Comparison of ENCODE assay signal across 9 cellular contexts in the genomic region with DNA sequence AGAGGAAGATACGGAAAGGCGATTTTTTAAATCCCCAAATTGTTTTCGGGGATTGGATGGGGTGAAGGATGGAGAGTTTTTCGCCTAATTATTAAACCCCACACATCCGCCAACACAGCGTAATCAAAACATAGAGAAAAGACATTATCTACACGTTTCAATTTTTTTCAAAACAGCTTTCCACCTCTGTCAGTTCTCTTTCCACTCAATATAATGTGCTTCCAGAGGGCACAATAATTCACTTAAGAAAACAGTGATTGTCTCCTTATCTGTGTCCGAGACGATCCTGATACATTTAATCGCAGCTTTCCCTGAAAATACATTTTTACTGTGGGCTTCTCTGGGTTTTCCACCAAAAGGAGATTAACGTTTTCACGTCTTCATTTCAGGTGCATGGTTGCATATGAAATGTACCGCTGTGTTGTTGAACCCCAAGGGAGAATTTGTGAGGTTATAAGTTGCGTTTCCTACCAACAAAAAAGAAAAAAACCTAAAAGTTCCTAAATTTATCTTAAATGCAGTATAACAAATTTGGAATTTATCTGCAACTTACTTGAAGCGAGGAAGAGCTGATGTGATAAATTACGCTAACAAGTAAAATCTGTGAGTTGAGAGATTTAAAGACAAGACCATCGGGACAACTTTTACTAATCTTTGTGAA. TPM values are rescaled to one million over a fixed set of nuclear protein-coding genes. Genes with fewer than 3 reads are reported as not detected.
DNase-seq lines count a peak whose midpoint lies in the region; ATAC-seq, FAIRE-seq and TF ChIP-seq lines count a peak whose summit lies in the region.
"Had no signal": no experiment of that assay in that cellular context is flagged by ENCODE, and none has a peak within 500 bp of the region (broad histone marks: within the 10 kb centered on the region; RNA-seq: fewer than 3 reads in every experiment).

No MANE protein-coding gene starts in this region.

- peaks cover 12% of the 10 kb centered on the region for H3K36me3 Mint-ChIP-seq in activated CD8-positive, alpha-beta memory T cell treated with anti-CD3 and anti-CD28 coated beads, Interleukin-2, amount 10 ng/mL, durations not matched to agents 7 days and 5 days
- H3K36me3 Mint-ChIP-seq in astrocyte (ENCODE audit: low read depth, unreplicated experiment), result no peaks in the 10 kb centered on the region

- peak overlapping the region; percentile 96 for H3K4me2 ChIP-seq in astrocyte (ENCODE audit: low read length)

- no peaks in the 10 kb centered on the region for H3K36me3 ChIP-seq in astrocyte (ENCODE audit: insufficient read depth, low read length)
- no peaks in the 10 kb centered on the region for H3K36me3 ChIP-seq in testis (ENCODE audit: low read depth, missing control alignments)

- peaks cover 47% of the 10 kb centered on the region for H3K4me1 Mint-ChIP-seq in activated CD8-positive, alpha-beta memory T cell treated with anti-CD3 and anti-CD28 coated beads, Interleukin-2, amount 10 ng/mL, durations not matched to agents 7 days and 5 days
- peaks cover 10% of the 10 kb centered on the region for H3K4me1 Mint-ChIP-seq in astrocyte (ENCODE audit: low read depth, unreplicated experiment)

- H2AFZ ChIP-seq in astrocyte (ENCODE audit: low read depth, low read length), result peak overlapping the region; percentile 100

- no peaks in the 10 kb centered on the region for H3K9me3 ChIP-seq in astrocyte (ENCODE audit: insufficient read depth, low read depth, low read length)
- no peaks in the 10 kb centered on the region for H3K9me3 ChIP-seq in testis

- H3K27ac Mint-ChIP-seq in activated CD8-positive, alpha-beta memory T cell treated with anti-CD3 and anti-CD28 coated beads, Interleukin-2, amount 10 ng/mL, durations not matched to agents 7 days and 5 days, result peak overlapping the region; percentile 91
- peak overlapping the region; percentile 54 for H3K27ac Mint-ChIP-seq in astrocyte (ENCODE audit: unreplicated experiment)

- no peak for TF ChIP-seq POLR2A in testis (IDR thresholded peaks at IDR 0.05)

- no peaks in the 10 kb centered on the region for H3K27me3 Mint-ChIP-seq in activated CD8-positive, alpha-beta memory T cell treated with anti-CD3 and anti-CD28 coated beads, Interleukin-2, amount 10 ng/mL, durations not matched to agents 7 days and 5 days
- no peaks in the 10 kb centered on the region for H3K27me3 Mint-ChIP-seq in astrocyte (ENCODE audit: low read depth, unreplicated experiment)

- no peaks in the 10 kb centered on the region for H3K9me3 Mint-ChIP-seq in activated CD8-positive, alpha-beta memory T cell treated with anti-CD3 and anti-CD28 coated beads, Interleukin-2, amount 10 ng/mL, durations not matched to agents 7 days and 5 days (ENCODE audit: low read depth)
- H3K9me3 Mint-ChIP-seq in astrocyte (ENCODE audit: unreplicated experiment), result no peaks in the 10 kb centered on the region

- H3K4me1 ChIP-seq in astrocyte (ENCODE audit: insufficient read depth, low read length), result peaks cover 12% of the 10 kb centered on the region
- H3K4me1 ChIP-seq in testis, result peaks cover 14% of the 10 kb centered on the region

- H3K79me2 ChIP-seq in astrocyte (ENCODE audit: insufficient read depth, low read length), result peaks cover 44% of the 10 kb centered on the region

- H4K20me1 ChIP-seq in astrocyte (ENCODE audit: insufficient read depth, low read length), result peaks cover 15% of the 10 kb centered on the region

- CTCF ChIA-PET in activated CD8-positive, alpha-beta memory T cell treated with anti-CD3 and anti-CD28 coated beads, Interleukin-2, amount 10 ng/mL, durations not matched to agents 7 days and 5 days (lab: Charles Lee), result interaction anchor here (1.2 kb wide), 2 partner anchors 56 to 746 kb away, joined by 3 to 4 read pairs; no protein-coding TSS in a partner anchor

- intact Hi-C loops in testis (cut with DNase I; ENCODE audit: low total_unique reads), result no loop called here

- TF ChIP-seq CTCF in astrocyte (IDR thresholded peaks at IDR 0.05; ENCODE audit: insufficient read depth, low read depth, low read length), result no peak
- TF ChIP-seq CTCF in testis (IDR thresholded peaks at IDR 0.05), result no peak

- WGBS in testis, 2 donors, result 0 to 1% methylated on average over 17 of the region's 17 CpGs

- peak overlapping the region; percentile 93 for H3K4me3 Mint-ChIP-seq in activated CD8-positive, alpha-beta memory T cell treated with anti-CD3 and anti-CD28 coated beads, Interleukin-2, amount 10 ng/mL, durations not matched to agents 7 days and 5 days
- H3K4me3 Mint-ChIP-seq in astrocyte (ENCODE audit: unreplicated experiment), result peak overlapping the region; percentile 98

- H3K9ac ChIP-seq in astrocyte (ENCODE audit: low read length), result peak overlapping the region; percentile 97

- H3K27ac ChIP-seq in astrocyte (ENCODE audit: low read depth, low read length), result peak overlapping the region; percentile 84
- peak overlapping the region in 1 of 2 donors; percentile 82 for H3K27ac ChIP-seq in testis

- peak; percentile 66 for FAIRE-seq in astrocyte (lab: Jason Lieb, UNC)

- no peak for ATAC-seq in activated CD8-positive, alpha-beta memory T cell treated with anti-CD3 and anti-CD28 coated beads, Interleukin-2, amount 10 ng/mL, durations not matched to agents 7 days and 5 days
- no peak for ATAC-seq in GM21526 (IDR thresholded peaks at IDR 0.05; ENCODE audit: low FRiP score, unreplicated experiment)
- no peak for ATAC-seq in GM18907 (IDR thresholded peaks at IDR 0.05; ENCODE audit: unreplicated experiment)

- H3K4me3 ChIP-seq in astrocyte (ENCODE audit: insufficient read depth, low read depth, low read length), result peak overlapping the region; percentile 94
- peak overlapping the region; percentile 78 to 80 for H3K4me3 ChIP-seq in testis

- no peaks in the 10 kb centered on the region for H3K27me3 ChIP-seq in astrocyte (ENCODE audit: insufficient read depth, low read length)
- H3K27me3 ChIP-seq in testis, result no peaks in the 10 kb centered on the region

- DNase-seq in activated CD8-positive, alpha-beta memory T cell treated with anti-CD3 and anti-CD28 coated beads, Interleukin-2, amount 10 ng/mL, durations not matched to agents 7 days and 5 days, result no peak
- DNase-seq in activated CD8-positive, alpha-beta memory T cell treated with anti-CD3 and anti-CD28 coated beads, Interleukin-2, amount 50 U/mL, for 48 hours, result no peak
- DNase-seq in astrocyte (ENCODE audit: low read depth) (no peak), kidney tubule cell (ENCODE audit: low spot score) (peak; percentile 11), testis (no peak)
- DNase-seq in stimulated activated CD4-positive, alpha-beta T cell treated with anti-CD3 and anti-CD28 coated beads, Interleukin-15, amount 100 ng/mL, for 24 hours, result no peak

RNA-seq across cellular contexts. Expression of a gene that starts 0.6 kb away (rescaled TPM):
- total RNA-seq in activated CD8-positive, alpha-beta memory T cell treated with anti-CD3 and anti-CD28 coated beads, Interleukin-2, amount 10 ng/mL, durations not matched to agents 7 days and 5 days, result 10 to 100 TPM; 18.1 to 21.1 TPM
- total RNA-seq in astrocyte (12.8 and 13.2 TPM in 2 replicates), testis (10 to 100 TPM; 26.8 to 27.9 TPM)
- polyA plus RNA-seq in testis (ENCODE audit: insufficient read depth, low read depth, low replicate concordance), result 14.8 TPM

RNA-seq across cellular contexts. Expression of a gene that starts 56.2 kb away (rescaled TPM):
- under 1 TPM; 0.18 to 0.23 TPM for total RNA-seq in activated CD8-positive, alpha-beta memory T cell treated with anti-CD3 and anti-CD28 coated beads, Interleukin-2, amount 10 ng/mL, durations not matched to agents 7 days and 5 days
- total RNA-seq in astrocyte (not detected in 2 replicates), testis (1 to 10 TPM; 1.2 to 1.3 TPM)
- polyA plus RNA-seq in testis (ENCODE audit: insufficient read depth, low read depth, low replicate concordance), result 0.57 TPM
- total RNA-seq: subcutaneous adipose tissue had no signal
